8 cellular contexts compared by ENCODE assay signal in the genomic region with DNA sequence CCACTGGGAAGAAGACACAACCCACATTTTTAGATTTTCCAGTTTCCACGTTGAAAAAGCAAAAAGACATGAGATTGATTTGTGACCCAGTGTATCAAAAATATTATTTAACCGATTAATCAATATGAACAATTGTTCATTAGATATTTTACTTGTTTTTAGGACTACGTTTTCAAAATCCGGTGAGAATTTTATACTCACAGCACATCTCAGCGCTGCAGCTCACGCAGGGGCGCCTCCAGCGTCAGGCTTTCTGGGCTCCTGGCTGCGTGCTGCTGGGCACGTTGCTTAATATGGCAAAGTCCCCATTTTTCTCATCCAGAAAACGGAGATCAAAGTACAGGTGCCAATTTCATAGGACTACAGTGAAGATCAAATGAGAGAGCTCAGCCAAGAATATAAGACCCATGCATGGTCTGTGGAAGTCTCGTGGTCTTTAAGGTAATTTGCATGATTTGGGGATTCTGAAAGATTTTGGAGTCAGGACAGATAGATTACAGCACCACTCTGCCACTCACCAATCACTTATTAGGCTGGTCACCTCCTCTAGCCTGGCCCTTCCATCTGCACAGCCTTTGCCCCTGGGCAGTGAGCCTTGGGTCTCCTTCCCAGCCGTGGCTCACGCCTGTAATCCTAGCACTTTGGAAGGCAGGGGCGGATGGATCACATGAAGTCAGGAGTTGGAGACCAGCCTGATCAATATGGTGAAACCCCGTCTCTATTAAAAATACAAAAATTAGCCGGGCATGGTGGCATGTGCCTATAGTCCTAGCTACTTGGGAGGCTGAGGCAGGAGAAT. TPM values are rescaled to one million over a fixed set of nuclear protein-coding genes. Genes with fewer than 3 reads are reported as not detected.
DNase-seq lines count a peak whose midpoint lies in the region; ATAC-seq and TF ChIP-seq lines count a peak whose summit lies in the region.

No MANE protein-coding gene starts in this region.

- no peak overlapping the region for H2BK12ac ChIP-seq in mesenchymal stem cell (ENCODE audit: low read length in 2 of 2)

- H3K9me3 Mint-ChIP-seq in chondrocyte (ENCODE audit: low read depth): peaks cover 2% of the 10 kb centered on the region

- no peak overlapping the region for H2AFZ ChIP-seq in mesenchymal stem cell (ENCODE audit: low read depth, low read length)

- TF ChIP-seq CTCF in chondrocyte (IDR thresholded peaks at IDR 0.05) (peak; percentile 40), transverse colon (IDR thresholded peaks at IDR 0.05) (no peak)

- WGBS in mesenchymal stem cell: 34% methylated on average over 14 of the region's 17 CpGs
- WGBS in transverse colon (ENCODE audit: low coverage in 1 of 2), 2 donors: 27 to 61% methylated on average over 4 to 17 of the region's 17 CpGs

- peaks cover 2% of the 10 kb centered on the region for H3K27me3 Mint-ChIP-seq in chondrocyte (ENCODE audit: low read depth)

- in situ Hi-C loops in transverse colon (cut with MboI; ENCODE audit: low pct_ligation_motif_present in 1 of 4, low pct_unique_long_range_greater_than_20kb in 1 of 4, low sequenced_read_pairs in 3 of 4): no loop called here

- no peak overlapping the region for H2AK5ac ChIP-seq in mesenchymal stem cell (ENCODE audit: low read length, severe bottlenecking)

- TF ChIP-seq EP300 in transverse colon (IDR thresholded peaks at IDR 0.05; ENCODE audit: low read depth): no peak

- no peak overlapping the region for H3K23ac ChIP-seq in mesenchymal stem cell (ENCODE audit: low read length in 2 of 2)

- H3K36me3 Mint-ChIP-seq in chondrocyte (ENCODE audit: low read depth): no peaks in the 10 kb centered on the region

- no peak overlapping the region for H4K8ac ChIP-seq in mesenchymal stem cell (ENCODE audit: low read length)

- H3K4me3 ChIP-seq in mesenchymal stem cell (ENCODE audit: insufficient read depth in 1 of 2, low read depth in 1 of 2, low read length in 2 of 2): peak overlapping the region; percentile 79 to 84
- H3K4me3 ChIP-seq in transverse colon: peak overlapping the region; percentile 34 to 80 (median 60)

- H3K9me3 ChIP-seq in mesenchymal stem cell (ENCODE audit: control insufficient read depth, low read length) (no peaks in the 10 kb centered on the region), transverse colon (no peaks in the 10 kb centered on the region)

- peaks cover 23% of the 10 kb centered on the region for H3K4me1 Mint-ChIP-seq in chondrocyte (ENCODE audit: low read depth)

- peak overlapping the region; percentile 95 for H3K27ac Mint-ChIP-seq in chondrocyte (ENCODE audit: unreplicated experiment)

- H4K91ac ChIP-seq in mesenchymal stem cell (ENCODE audit: low read length): no peak overlapping the region

- H3K18ac ChIP-seq in mesenchymal stem cell (ENCODE audit: low read depth in 1 of 2, low read length in 2 of 2): peak overlapping the region in 1 of 2 experiments; percentile 96

- H3K27me3 ChIP-seq in mesenchymal stem cell (ENCODE audit: control insufficient read depth in 1 of 2, insufficient read depth in 1 of 2, low read length in 2 of 2) (no peaks in the 10 kb centered on the region), transverse colon (peaks cover under 1% of the 10 kb centered on the region)

- peak overlapping the region; percentile 85 for H3K4me2 ChIP-seq in mesenchymal stem cell (ENCODE audit: low read length, poor library complexity, severe bottlenecking)

- no peak overlapping the region for H2BK15ac ChIP-seq in mesenchymal stem cell (ENCODE audit: low read depth, poor library complexity, severe bottlenecking)

- H3K27ac ChIP-seq in mesenchymal stem cell (ENCODE audit: low read length, poor library complexity, severe bottlenecking): no peak overlapping the region
- H3K27ac ChIP-seq in transverse colon: peak overlapping the region; percentile 85 to 95 (median 90)

- TF ChIP-seq POLR2A in transverse colon (IDR thresholded peaks at IDR 0.05): no peak

- no peak overlapping the region for H2BK120ac ChIP-seq in mesenchymal stem cell (ENCODE audit: low read depth, low read length)

- no peak overlapping the region for H2BK5ac ChIP-seq in mesenchymal stem cell (ENCODE audit: low read depth, low read length, poor library complexity, severe bottlenecking)

- intact Hi-C loops in transverse colon (cut with DNase I; ENCODE audit: low total_unique reads): no loop called here

- H3K4me1 ChIP-seq in mesenchymal stem cell (ENCODE audit: control insufficient read depth, insufficient read depth, low read depth, low read length) (peaks cover 17% of the 10 kb centered on the region), transverse colon (peaks cover 9 to 22% (median 13%) of the 10 kb centered on the region in 4 donors)

- no peak for ATAC-seq in HG03378 (IDR thresholded peaks at IDR 0.05; ENCODE audit: unreplicated experiment)

- H3K79me1 ChIP-seq in mesenchymal stem cell (replicated peaks; ENCODE audit: low read length, poor library complexity, severe bottlenecking): peaks cover 2% of the 10 kb centered on the region

- H3K14ac ChIP-seq in mesenchymal stem cell (ENCODE audit: low read length in 2 of 2): peak overlapping the region in 1 of 2 experiments; percentile 35

- peak; percentile 42 for DNase-seq in ELR (ENCODE audit: low read depth)
- peak; percentile 64 for DNase-seq in NCI-H526 treated with DMSO at 0.1 percent for 48 hours (lab: John Stamatoyannopoulos, UW)
- DNase-seq in chondrocyte (ENCODE audit: low spot score): no peak
- DNase-seq in mesenchymal stem cell: peak; percentile 65
- DNase-seq in transverse colon: no peak
- no peak for DNase-seq in activated gamma-delta T cell (lab: John Stamatoyannopoulos, UW)
- no peak for DNase-seq in T1000 (lab: John Stamatoyannopoulos, UW)

- no peaks in the 10 kb centered on the region for H3K36me3 ChIP-seq in mesenchymal stem cell (ENCODE audit: control insufficient read depth in 1 of 2, insufficient read depth in 2 of 2, low read depth in 1 of 2, low read length in 2 of 2)
- no peaks in the 10 kb centered on the region for H3K36me3 ChIP-seq in transverse colon

- peak overlapping the region; percentile 84 for H3K4me3 Mint-ChIP-seq in chondrocyte (ENCODE audit: unreplicated experiment)

- no peak overlapping the region for H3K4ac ChIP-seq in mesenchymal stem cell (ENCODE audit: low read depth in 1 of 2, low read length in 2 of 2)

- H3K9ac ChIP-seq in mesenchymal stem cell (ENCODE audit: low read length): peak overlapping the region; percentile 86

RNA-seq across cellular contexts. Expression of a gene that starts 36.2 kb away (rescaled TPM):
- total RNA-seq in chondrocyte (24.0 to 31.9 TPM (median 26.0 TPM) in 3 replicates), transverse colon (100 to 1,000 TPM; 136 to 168 (median 148) TPM)
- polyA plus RNA-seq in mesenchymal stem cell (2013, experiment 1 of 2): 17.3 TPM
- 17.3 TPM for polyA plus RNA-seq in mesenchymal stem cell (2013, experiment 2 of 2)

RNA-seq across cellular contexts. Expression of a gene that starts 49.4 kb away (rescaled TPM):
- total RNA-seq in chondrocyte (43.5 to 50.1 TPM (median 48.4 TPM) in 3 replicates), transverse colon (100 to 1,000 TPM in 1 of 4 donors, 10 to 100 TPM in 3; 52.1 to 367 (median 83.7) TPM)
- polyA plus RNA-seq in mesenchymal stem cell (2013, experiment 1 of 2): 65.5 TPM
- 61.8 TPM for polyA plus RNA-seq in mesenchymal stem cell (2013, experiment 2 of 2)

Comparison
In these comparisons a context has a peak if more than half of its experiments do, and no peak if none do; other contexts are left out.
1. DNase-seq: peak in ELR (single experiment), NCI-H526 treated with DMSO at 0.1 percent for 48 hours (single experiment) and mesenchymal stem cell (single experiment); none in chondrocyte (single experiment), transverse colon (single experiment), activated gamma-delta T cell (single experiment) and T1000 (single experiment).